ENCODE assay signal across 16 cellular contexts in genomic region chr18:8720141-8720540, GRCh38. TPM values are rescaled to one million over a fixed set of nuclear protein-coding genes. Genes with fewer than 3 reads are reported as not detected.
A peak's percentile ranks its signal among the peaks of the same experiment; 100 is the strongest.
DNase-seq lines count a peak whose midpoint lies in the region; ATAC-seq and TF ChIP-seq lines count a peak whose summit lies in the region.
"Had no signal": no experiment of that assay in that cellular context is flagged by ENCODE, and none has a peak within 500 bp of the region (broad histone marks: within the 10 kb centered on the region; RNA-seq: fewer than 3 reads in every experiment).

No MANE protein-coding gene starts in this region.

- H3K27me3 ChIP-seq in DND-41 (ENCODE audit: insufficient read depth, low read length, poor library complexity) (no peaks in the 10 kb centered on the region), OCI-LY1 (ENCODE audit: insufficient read depth, low read length) (no peaks in the 10 kb centered on the region), endodermal cell (ENCODE audit: control insufficient read depth, insufficient read depth, low read length, poor library complexity, severe bottlenecking) (no peaks in the 10 kb centered on the region), parathyroid adenoma (ENCODE audit: control insufficient read depth, insufficient read depth, low read length) (no peaks in the 10 kb centered on the region)
- H3K27me3 ChIP-seq: BLaER1 had no signal

- H3K79me2 ChIP-seq in DND-41 (ENCODE audit: insufficient read depth, low read length): no peaks in the 10 kb centered on the region
- H3K79me2 ChIP-seq in OCI-LY1 (ENCODE audit: insufficient read depth, low read length): peaks cover 33% of the 10 kb centered on the region
- no peaks in the 10 kb centered on the region for H3K79me2 ChIP-seq in parathyroid adenoma

- peak; percentile 33; the same call in 2 of the 3 replicates for ATAC-seq in DND-41 (ENCODE audit: insufficient read depth, low read depth)
- ATAC-seq: K562 had no signal

- intact Hi-C loops in CD14-positive monocyte (cut with micrococcal nuclease): no loop called here

- H3K27ac ChIP-seq in DND-41 (ENCODE audit: low read length): no peak overlapping the region
- peak overlapping the region; percentile 65 for H3K27ac ChIP-seq in OCI-LY1 (ENCODE audit: low read depth, low read length, poor library complexity, severe bottlenecking)
- H3K27ac ChIP-seq in endodermal cell (ENCODE audit: low read depth, low read length): no peak overlapping the region
- H3K27ac ChIP-seq in parathyroid adenoma: no peak overlapping the region
- H3K27ac ChIP-seq: 22Rv1, BLaER1 had no signal

- H3K9me3 ChIP-seq in DND-41 (ENCODE audit: insufficient read depth, low read length, severe bottlenecking) (no peaks in the 10 kb centered on the region), OCI-LY1 (ENCODE audit: low read length) (no peaks in the 10 kb centered on the region), endodermal cell (ENCODE audit: control insufficient read depth, low read length) (no peaks in the 10 kb centered on the region), parathyroid adenoma (ENCODE audit: control insufficient read depth, low read length) (no peaks in the 10 kb centered on the region)
- H3K9me3 ChIP-seq: HAP-1 had no signal

- 0 out of 2 replicates have a peak, but pooled peaks cover 3% of the 10 kb centered on the region for H3F3A ChIP-seq in OCI-LY1 (ENCODE audit: insufficient read depth, low read length)

- H3K9me3 Mint-ChIP-seq in endodermal cell (no peaks in the 10 kb centered on the region), CD14-positive monocyte (no peaks in the 10 kb centered on the region), progenitor cell of endocrine pancreas (ENCODE audit: low read depth) (peaks cover 3% of the 10 kb centered on the region)
- H3K9me3 Mint-ChIP-seq: CD4-positive, CD25-positive, alpha-beta regulatory T cell had no signal

- H2AFZ ChIP-seq in DND-41 (ENCODE audit: low read depth, low read length): no peak overlapping the region
- H2AFZ ChIP-seq in OCI-LY1 (ENCODE audit: low read length): no peak overlapping the region
- H2AFZ ChIP-seq in parathyroid adenoma: peak overlapping the region; percentile 48

- no peaks in the 10 kb centered on the region for H3K4me1 ChIP-seq in DND-41 (ENCODE audit: insufficient read depth, low read length)
- H3K4me1 ChIP-seq in OCI-LY1 (ENCODE audit: insufficient read depth, low read length, severe bottlenecking): peaks cover 98% of the 10 kb centered on the region
- peaks cover 3% of the 10 kb centered on the region for H3K4me1 ChIP-seq in endodermal cell (ENCODE audit: control insufficient read depth, insufficient read depth, low read length)
- peaks cover 9% of the 10 kb centered on the region for H3K4me1 ChIP-seq in parathyroid adenoma

- no peak for TF ChIP-seq CTCF in DND-41 (IDR thresholded peaks at IDR 0.05; ENCODE audit: borderline replicate concordance, extremely low read depth, low read length, poor library complexity, severe bottlenecking)
- TF ChIP-seq CTCF in OCI-LY1 (IDR thresholded peaks at IDR 0.05; ENCODE audit: low read length): no peak
- TF ChIP-seq CTCF in endodermal cell (conservative IDR thresholded peaks at IDR 0.05): no peak
- TF ChIP-seq CTCF in parathyroid adenoma (IDR thresholded peaks at IDR 0.05): no peak
- TF ChIP-seq CTCF in CD14-positive monocyte (IDR thresholded peaks at IDR 0.05): no peak
- TF ChIP-seq CTCF in progenitor cell of endocrine pancreas (IDR thresholded peaks at IDR 0.05; ENCODE audit: unreplicated experiment): no peak

- no peak overlapping the region for H3K4me2 ChIP-seq in DND-41 (ENCODE audit: insufficient read depth, low read length)
- peak overlapping the region; percentile 72 for H3K4me2 ChIP-seq in OCI-LY1 (ENCODE audit: low read length)
- no peak overlapping the region for H3K4me2 ChIP-seq in parathyroid adenoma (ENCODE audit: low read length)
- H3K4me2 ChIP-seq: BLaER1 had no signal

- no peak for DNase-seq in DND-41
- DNase-seq in endodermal cell: no peak
- DNase-seq in CD14-positive monocyte (ENCODE audit: low spot score): no peak
- no peak for DNase-seq in T1000 (lab: John Stamatoyannopoulos, UW)
- no peak for DNase-seq in stimulated activated CD4-positive, alpha-beta T cell treated with anti-CD3 and anti-CD28 coated beads, Interleukin-1b, Interleukin-23, amount 100 ng/mL, for 48 hours
- no peak for DNase-seq in progenitor cell of endocrine pancreas (ENCODE audit: low spot score, unreplicated experiment)
- DNase-seq: AML-193; CD4-positive, CD25-positive, alpha-beta regulatory T cell; DMS53; GOT3 had no signal

- H3K4me3 ChIP-seq in DND-41 (ENCODE audit: low read depth in 1 of 2, low read length in 2 of 2) (no peak overlapping the region), OCI-LY1 (ENCODE audit: low read depth, low read length, poor library complexity, severe bottlenecking) (peak overlapping the region; percentile 66), endodermal cell (ENCODE audit: low read length) (no peak overlapping the region), parathyroid adenoma (ENCODE audit: low read depth, low read length) (no peak overlapping the region)
- H3K4me3 ChIP-seq: BLaER1, HAP-1, K562 had no signal

- H3K4me1 Mint-ChIP-seq in endodermal cell (peaks cover 35% of the 10 kb centered on the region), CD14-positive monocyte (no peaks in the 10 kb centered on the region), progenitor cell of endocrine pancreas (ENCODE audit: low read depth) (peaks cover 51% of the 10 kb centered on the region)
- H3K4me1 Mint-ChIP-seq: CD4-positive, CD25-positive, alpha-beta regulatory T cell had no signal

- H3K4me3 Mint-ChIP-seq in endodermal cell (no peak overlapping the region), CD14-positive monocyte (no peak overlapping the region), progenitor cell of endocrine pancreas (ENCODE audit: low read depth) (no peak overlapping the region)
- H3K4me3 Mint-ChIP-seq: CD4-positive, CD25-positive, alpha-beta regulatory T cell had no signal

- H3K27ac Mint-ChIP-seq in endodermal cell (peak overlapping the region; percentile 30), CD14-positive monocyte (no peak overlapping the region), progenitor cell of endocrine pancreas (no peak overlapping the region)
- H3K27ac Mint-ChIP-seq: CD4-positive, CD25-positive, alpha-beta regulatory T cell had no signal

- 94 to 96% methylated on average over 7 of the region's 7 CpGs for WGBS in endodermal cell (ENCODE audit: insufficient coverage in 1 of 2, insufficient read length in 1 of 2), 2 experiments

- H3K36me3 Mint-ChIP-seq in endodermal cell (ENCODE audit: low read depth) (peaks cover 10% of the 10 kb centered on the region), CD14-positive monocyte (no peaks in the 10 kb centered on the region), progenitor cell of endocrine pancreas (ENCODE audit: insufficient read depth) (peaks cover 48% of the 10 kb centered on the region)
- H3K36me3 Mint-ChIP-seq: CD4-positive, CD25-positive, alpha-beta regulatory T cell had no signal

- H3K36me3 ChIP-seq in DND-41 (ENCODE audit: insufficient read depth, low read length) (peaks cover 7% of the 10 kb centered on the region; the same call in 1 of the 2 replicates), OCI-LY1 (ENCODE audit: insufficient read depth, low read length) (peaks cover 52% of the 10 kb centered on the region), endodermal cell (ENCODE audit: control insufficient read depth, insufficient read depth, low read length) (no peaks in the 10 kb centered on the region), parathyroid adenoma (ENCODE audit: control insufficient read depth, insufficient read depth, low read length) (no peaks in the 10 kb centered on the region)

- no peak overlapping the region for H3K9ac ChIP-seq in DND-41 (ENCODE audit: low read depth, low read length)
- H3K9ac ChIP-seq in OCI-LY1 (ENCODE audit: low read length): peak overlapping the region; percentile 73; the same call in 1 of the 2 replicates
- no peak overlapping the region for H3K9ac ChIP-seq in endodermal cell (ENCODE audit: extremely low read depth, low read length, poor library complexity, severe bottlenecking)
- H3K9ac ChIP-seq in parathyroid adenoma: no peak overlapping the region
- H3K9ac ChIP-seq: BLaER1 had no signal

- H4K20me1 ChIP-seq in DND-41 (ENCODE audit: insufficient read depth, low read length): no peaks in the 10 kb centered on the region
- H4K20me1 ChIP-seq in OCI-LY1 (ENCODE audit: insufficient read depth, low read length): no peaks in the 10 kb centered on the region

- no peaks in the 10 kb centered on the region for H3K27me3 Mint-ChIP-seq in endodermal cell (ENCODE audit: insufficient read depth)
- peaks cover 3 to 17% (median 14%) of the 10 kb centered on the region in 3 donors for H3K27me3 Mint-ChIP-seq in CD14-positive monocyte (ENCODE audit: low read depth in 3 of 3)
- H3K27me3 Mint-ChIP-seq in progenitor cell of endocrine pancreas: peaks cover 7% of the 10 kb centered on the region

- no peaks in the 10 kb centered on the region for H3K9me2 ChIP-seq in OCI-LY1 (ENCODE audit: low read depth, low read length)

RNA-seq across cellular contexts. Expression of gene MTCL1, which starts 14.8 kb away (rescaled TPM):
- total RNA-seq in endodermal cell (10 to 100 TPM; 15.0 to 26.0 TPM), progenitor cell of endocrine pancreas (81.5 and 85.6 TPM in 2 replicates)
- 31.7 TPM for polyA plus RNA-seq in endodermal cell (2013, experiment 1 of 2)
- polyA plus RNA-seq in endodermal cell (2013, experiment 2 of 2): 26.8 TPM
- not detected for polyA plus RNA-seq in CD14-positive monocyte
- polyA plus RNA-seq: CD4-positive, CD25-positive, alpha-beta regulatory T cell had no signal
